In the genomic region with DNA sequence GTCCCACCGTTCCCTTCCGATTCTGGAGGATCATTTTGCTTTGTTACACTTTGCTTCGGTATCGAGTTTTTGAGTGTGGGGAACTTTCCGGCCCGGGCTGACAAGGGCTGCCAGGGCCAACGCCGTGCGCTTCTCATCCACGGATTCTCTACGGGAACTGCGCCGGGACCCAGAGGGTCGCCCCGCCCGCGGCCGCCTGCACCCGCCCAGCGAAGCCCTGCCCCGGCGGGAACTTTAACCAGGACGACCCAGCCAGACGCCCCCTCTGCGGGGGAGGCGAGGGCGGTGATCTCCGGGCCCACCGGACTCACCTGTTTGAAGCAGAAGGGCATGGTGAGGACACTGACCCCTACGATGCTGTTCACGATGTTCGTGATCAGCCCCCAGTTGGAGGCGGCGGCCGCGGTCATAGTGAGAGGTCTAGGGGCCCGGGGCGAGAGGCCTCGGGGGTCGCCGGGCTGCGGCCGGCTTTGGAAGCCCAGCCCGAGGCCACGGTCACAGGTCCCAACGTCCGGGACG, we compare ENCODE assay signal across 2 cellular contexts.
TF ChIP-seq lines count a peak whose summit lies in the region.

No MANE protein-coding gene starts in this region.

TF ChIP-seq in H1, 55 proteins besides CTCF, POLR2A, EP300 and RAD21 (continues in another document):
- TF ChIP-seq, protein P1, sequence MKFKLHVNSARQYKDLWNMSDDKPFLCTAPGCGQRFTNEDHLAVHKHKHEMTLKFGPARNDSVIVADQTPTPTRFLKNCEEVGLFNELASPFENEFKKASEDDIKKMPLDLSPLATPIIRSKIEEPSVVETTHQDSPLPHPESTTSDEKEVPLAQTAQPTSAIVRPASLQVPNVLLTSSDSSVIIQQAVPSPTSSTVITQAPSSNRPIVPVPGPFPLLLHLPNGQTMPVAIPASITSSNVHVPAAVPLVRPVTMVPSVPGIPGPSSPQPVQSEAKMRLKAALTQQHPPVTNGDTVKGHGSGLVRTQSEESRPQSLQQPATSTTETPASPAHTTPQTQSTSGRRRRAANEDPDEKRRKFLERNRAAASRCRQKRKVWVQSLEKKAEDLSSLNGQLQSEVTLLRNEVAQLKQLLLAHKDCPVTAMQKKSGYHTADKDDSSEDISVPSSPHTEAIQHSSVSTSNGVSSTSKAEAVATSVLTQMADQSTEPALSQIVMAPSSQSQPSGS (IDR thresholded peaks at IDR 0.05; ENCODE audit: low read length), result no peak
- TF ChIP-seq SP4 (IDR thresholded peaks at IDR 0.05; ENCODE audit: low read length), result no peak
- no peak for TF ChIP-seq RBBP5 (IDR thresholded peaks at IDR 0.05; ENCODE audit: borderline replicate concordance, low read depth, low read length)
- TF ChIP-seq SP1 (IDR thresholded peaks at IDR 0.05; ENCODE audit: low read depth, low read length), result no peak
- TF ChIP-seq ZNF274 (IDR thresholded peaks at IDR 0.05; ENCODE audit: borderline replicate concordance, extremely low read depth, low read length), result no peak
- TF ChIP-seq, protein P2, sequence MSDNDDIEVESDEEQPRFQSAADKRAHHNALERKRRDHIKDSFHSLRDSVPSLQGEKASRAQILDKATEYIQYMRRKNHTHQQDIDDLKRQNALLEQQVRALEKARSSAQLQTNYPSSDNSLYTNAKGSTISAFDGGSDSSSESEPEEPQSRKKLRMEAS (IDR thresholded peaks at IDR 0.05), result no peak
- TF ChIP-seq, protein P3, sequence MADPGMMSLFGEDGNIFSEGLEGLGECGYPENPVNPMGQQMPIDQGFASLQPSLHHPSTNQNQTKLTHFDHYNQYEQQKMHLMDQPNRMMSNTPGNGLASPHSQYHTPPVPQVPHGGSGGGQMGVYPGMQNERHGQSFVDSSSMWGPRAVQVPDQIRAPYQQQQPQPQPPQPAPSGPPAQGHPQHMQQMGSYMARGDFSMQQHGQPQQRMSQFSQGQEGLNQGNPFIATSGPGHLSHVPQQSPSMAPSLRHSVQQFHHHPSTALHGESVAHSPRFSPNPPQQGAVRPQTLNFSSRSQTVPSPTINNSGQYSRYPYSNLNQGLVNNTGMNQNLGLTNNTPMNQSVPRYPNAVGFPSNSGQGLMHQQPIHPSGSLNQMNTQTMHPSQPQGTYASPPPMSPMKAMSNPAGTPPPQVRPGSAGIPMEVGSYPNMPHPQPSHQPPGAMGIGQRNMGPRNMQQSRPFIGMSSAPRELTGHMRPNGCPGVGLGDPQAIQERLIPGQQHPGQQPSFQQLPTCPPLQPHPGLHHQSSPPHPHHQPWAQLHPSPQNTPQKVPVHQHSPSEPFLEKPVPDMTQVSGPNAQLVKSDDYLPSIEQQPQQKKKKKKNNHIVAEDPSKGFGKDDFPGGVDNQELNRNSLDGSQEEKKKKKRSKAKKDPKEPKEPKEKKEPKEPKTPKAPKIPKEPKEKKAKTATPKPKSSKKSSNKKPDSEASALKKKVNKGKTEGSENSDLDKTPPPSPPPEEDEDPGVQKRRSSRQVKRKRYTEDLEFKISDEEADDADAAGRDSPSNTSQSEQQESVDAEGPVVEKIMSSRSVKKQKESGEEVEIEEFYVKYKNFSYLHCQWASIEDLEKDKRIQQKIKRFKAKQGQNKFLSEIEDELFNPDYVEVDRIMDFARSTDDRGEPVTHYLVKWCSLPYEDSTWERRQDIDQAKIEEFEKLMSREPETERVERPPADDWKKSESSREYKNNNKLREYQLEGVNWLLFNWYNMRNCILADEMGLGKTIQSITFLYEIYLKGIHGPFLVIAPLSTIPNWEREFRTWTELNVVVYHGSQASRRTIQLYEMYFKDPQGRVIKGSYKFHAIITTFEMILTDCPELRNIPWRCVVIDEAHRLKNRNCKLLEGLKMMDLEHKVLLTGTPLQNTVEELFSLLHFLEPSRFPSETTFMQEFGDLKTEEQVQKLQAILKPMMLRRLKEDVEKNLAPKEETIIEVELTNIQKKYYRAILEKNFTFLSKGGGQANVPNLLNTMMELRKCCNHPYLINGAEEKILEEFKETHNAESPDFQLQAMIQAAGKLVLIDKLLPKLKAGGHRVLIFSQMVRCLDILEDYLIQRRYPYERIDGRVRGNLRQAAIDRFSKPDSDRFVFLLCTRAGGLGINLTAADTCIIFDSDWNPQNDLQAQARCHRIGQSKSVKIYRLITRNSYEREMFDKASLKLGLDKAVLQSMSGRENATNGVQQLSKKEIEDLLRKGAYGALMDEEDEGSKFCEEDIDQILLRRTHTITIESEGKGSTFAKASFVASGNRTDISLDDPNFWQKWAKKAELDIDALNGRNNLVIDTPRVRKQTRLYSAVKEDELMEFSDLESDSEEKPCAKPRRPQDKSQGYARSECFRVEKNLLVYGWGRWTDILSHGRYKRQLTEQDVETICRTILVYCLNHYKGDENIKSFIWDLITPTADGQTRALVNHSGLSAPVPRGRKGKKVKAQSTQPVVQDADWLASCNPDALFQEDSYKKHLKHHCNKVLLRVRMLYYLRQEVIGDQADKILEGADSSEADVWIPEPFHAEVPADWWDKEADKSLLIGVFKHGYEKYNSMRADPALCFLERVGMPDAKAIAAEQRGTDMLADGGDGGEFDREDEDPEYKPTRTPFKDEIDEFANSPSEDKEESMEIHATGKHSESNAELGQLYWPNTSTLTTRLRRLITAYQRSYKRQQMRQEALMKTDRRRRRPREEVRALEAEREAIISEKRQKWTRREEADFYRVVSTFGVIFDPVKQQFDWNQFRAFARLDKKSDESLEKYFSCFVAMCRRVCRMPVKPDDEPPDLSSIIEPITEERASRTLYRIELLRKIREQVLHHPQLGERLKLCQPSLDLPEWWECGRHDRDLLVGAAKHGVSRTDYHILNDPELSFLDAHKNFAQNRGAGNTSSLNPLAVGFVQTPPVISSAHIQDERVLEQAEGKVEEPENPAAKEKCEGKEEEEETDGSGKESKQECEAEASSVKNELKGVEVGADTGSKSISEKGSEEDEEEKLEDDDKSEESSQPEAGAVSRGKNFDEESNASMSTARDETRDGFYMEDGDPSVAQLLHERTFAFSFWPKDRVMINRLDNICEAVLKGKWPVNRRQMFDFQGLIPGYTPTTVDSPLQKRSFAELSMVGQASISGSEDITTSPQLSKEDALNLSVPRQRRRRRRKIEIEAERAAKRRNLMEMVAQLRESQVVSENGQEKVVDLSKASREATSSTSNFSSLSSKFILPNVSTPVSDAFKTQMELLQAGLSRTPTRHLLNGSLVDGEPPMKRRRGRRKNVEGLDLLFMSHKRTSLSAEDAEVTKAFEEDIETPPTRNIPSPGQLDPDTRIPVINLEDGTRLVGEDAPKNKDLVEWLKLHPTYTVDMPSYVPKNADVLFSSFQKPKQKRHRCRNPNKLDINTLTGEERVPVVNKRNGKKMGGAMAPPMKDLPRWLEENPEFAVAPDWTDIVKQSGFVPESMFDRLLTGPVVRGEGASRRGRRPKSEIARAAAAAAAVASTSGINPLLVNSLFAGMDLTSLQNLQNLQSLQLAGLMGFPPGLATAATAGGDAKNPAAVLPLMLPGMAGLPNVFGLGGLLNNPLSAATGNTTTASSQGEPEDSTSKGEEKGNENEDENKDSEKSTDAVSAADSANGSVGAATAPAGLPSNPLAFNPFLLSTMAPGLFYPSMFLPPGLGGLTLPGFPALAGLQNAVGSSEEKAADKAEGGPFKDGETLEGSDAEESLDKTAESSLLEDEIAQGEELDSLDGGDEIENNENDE (IDR thresholded peaks at IDR 0.05; ENCODE audit: insufficient replicate concordance, low read length), result no peak
- no peak for TF ChIP-seq NRF1 (IDR thresholded peaks at IDR 0.05; ENCODE audit: low read depth, low read length)
- no peak for TF ChIP-seq SUZ12 (IDR thresholded peaks at IDR 0.05; ENCODE audit: low read length)
- TF ChIP-seq SIN3A (conservative IDR thresholded peaks at IDR 0.05 in 1 of 2, IDR thresholded peaks at IDR 0.05 in 1 of 2; ENCODE audit: low read depth in 1 of 2, low read length in 2 of 2), result no peak
- TF ChIP-seq TAF7 (optimal IDR thresholded peaks at IDR 0.05; ENCODE audit: borderline replicate concordance, low read depth, low read length), result no peak
- no peak for TF ChIP-seq GTF2F1 (IDR thresholded peaks at IDR 0.05; ENCODE audit: borderline replicate concordance, low read depth, low read length)

TF ChIP-seq in GM12891, 5 proteins besides CTCF, POLR2A, EP300 and RAD21:
- TF ChIP-seq POLR2AphosphoS5 (IDR thresholded peaks at IDR 0.05; ENCODE audit: low read depth, low read length) (no peak), TAF1 (IDR thresholded peaks at IDR 0.05; ENCODE audit: low read depth, low read length) (no peak), SPI1 (IDR thresholded peaks at IDR 0.05; ENCODE audit: low read depth, low read length) (no peak), POU2F2 (IDR thresholded peaks at IDR 0.05; ENCODE audit: low read depth, low read length) (no peak), PAX5 (IDR thresholded peaks at IDR 0.05; ENCODE audit: insufficient read depth, low read length, severe bottlenecking) (no peak)
